In the genomic region with DNA sequence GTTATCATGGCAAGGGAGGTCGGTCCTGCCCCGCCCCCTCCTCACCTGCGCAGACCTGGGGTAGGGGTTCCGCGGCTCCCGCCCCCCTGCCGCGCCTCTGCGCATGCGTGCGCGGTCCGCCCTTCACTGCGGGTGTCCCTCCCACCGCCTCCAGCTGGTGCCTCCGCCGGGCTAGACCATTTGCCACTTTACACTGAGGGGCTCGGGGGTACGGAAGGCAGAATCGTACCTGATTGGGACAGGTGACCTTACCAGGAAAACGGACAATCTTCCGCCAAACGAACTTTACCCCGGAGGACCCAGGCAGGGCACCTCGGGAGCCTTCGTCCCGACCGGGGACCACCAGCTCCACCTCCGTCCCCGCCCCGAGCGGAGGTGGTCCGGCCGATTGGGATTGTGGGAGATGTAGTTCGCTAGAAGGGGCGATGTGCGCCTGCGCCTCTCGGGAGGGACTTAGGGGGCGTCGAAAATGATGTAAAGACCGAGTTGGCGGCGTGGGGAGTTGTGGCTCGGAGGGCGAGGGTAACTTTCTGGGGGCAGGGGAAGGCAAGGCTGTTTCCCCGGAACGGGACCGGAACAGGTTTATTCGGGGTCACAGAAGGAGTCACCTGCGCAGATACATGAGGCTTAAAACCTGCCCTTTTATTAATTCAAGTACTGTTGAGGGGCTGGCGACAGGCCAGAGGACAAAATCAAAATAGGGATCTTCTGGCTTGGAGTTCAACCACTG, we compare ENCODE assay signal across 1 cellular context.
TF ChIP-seq lines count a peak whose summit lies in the region.

A gene with protein sequence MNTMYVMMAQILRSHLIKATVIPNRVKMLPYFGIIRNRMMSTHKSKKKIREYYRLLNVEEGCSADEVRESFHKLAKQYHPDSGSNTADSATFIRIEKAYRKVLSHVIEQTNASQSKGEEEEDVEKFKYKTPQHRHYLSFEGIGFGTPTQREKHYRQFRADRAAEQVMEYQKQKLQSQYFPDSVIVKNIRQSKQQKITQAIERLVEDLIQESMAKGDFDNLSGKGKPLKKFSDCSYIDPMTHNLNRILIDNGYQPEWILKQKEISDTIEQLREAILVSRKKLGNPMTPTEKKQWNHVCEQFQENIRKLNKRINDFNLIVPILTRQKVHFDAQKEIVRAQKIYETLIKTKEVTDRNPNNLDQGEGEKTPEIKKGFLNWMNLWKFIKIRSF (minus strand): TSS at position 344 of the 730 bp plus-strand sequence. CDS start 2,323 bp downstream, outside the sequence.

TF ChIP-seq in HepG2, 621 proteins besides CTCF, POLR2A, EP300 and RAD21 (continued from another document and continues in another):
- TF ChIP-seq, protein P1, sequence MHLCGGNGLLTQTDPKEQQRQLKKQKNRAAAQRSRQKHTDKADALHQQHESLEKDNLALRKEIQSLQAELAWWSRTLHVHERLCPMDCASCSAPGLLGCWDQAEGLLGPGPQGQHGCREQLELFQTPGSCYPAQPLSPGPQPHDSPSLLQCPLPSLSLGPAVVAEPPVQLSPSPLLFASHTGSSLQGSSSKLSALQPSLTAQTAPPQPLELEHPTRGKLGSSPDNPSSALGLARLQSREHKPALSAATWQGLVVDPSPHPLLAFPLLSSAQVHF (CRISPR knock-in tag; IDR thresholded peaks at IDR 0.05) = no peak
- TF ChIP-seq GPN1 (CRISPR knock-in tag; IDR thresholded peaks at IDR 0.05; ENCODE audit: borderline replicate concordance) (no peak), ZFP41 (CRISPR knock-in tag; IDR thresholded peaks at IDR 0.05; ENCODE audit: borderline replicate concordance) (no peak), NFYC (CRISPR knock-in tag; IDR thresholded peaks at IDR 0.05) (no peak), KAT7 (CRISPR knock-in tag; IDR thresholded peaks at IDR 0.05; ENCODE audit: borderline replicate concordance) (no peak), RFXAP (CRISPR knock-in tag; IDR thresholded peaks at IDR 0.05; ENCODE audit: borderline replicate concordance) (no peak), SRSF1 (optimal IDR thresholded peaks at IDR 0.05; ENCODE audit: low read depth, low read length) (no peak), ZNF230 (CRISPR knock-in tag; IDR thresholded peaks at IDR 0.05) (no peak), SIX1 (CRISPR knock-in tag; IDR thresholded peaks at IDR 0.05; ENCODE audit: borderline replicate concordance) (no peak), ZNF432 (CRISPR knock-in tag; IDR thresholded peaks at IDR 0.05; ENCODE audit: borderline replicate concordance) (no peak), ZNF768 (CRISPR knock-in tag; IDR thresholded peaks at IDR 0.05) (no peak), FLYWCH1 (CRISPR knock-in tag; IDR thresholded peaks at IDR 0.05) (no peak), KDM2A (CRISPR knock-in tag; IDR thresholded peaks at IDR 0.05; ENCODE audit: borderline replicate concordance, low read depth) (peak; percentile 57; the same call in 1 of the 2 replicates), BRCA1 (CRISPR knock-in tag; IDR thresholded peaks at IDR 0.05) (no peak), ZMYM4 (CRISPR knock-in tag; IDR thresholded peaks at IDR 0.05) (peak; percentile 45; the same call in 1 of the 2 replicates), HDAC6 (IDR thresholded peaks at IDR 0.05; ENCODE audit: low read depth, low read length) (no peak), ZNF720 (CRISPR knock-in tag; IDR thresholded peaks at IDR 0.05) (no peak), DPF2 (CRISPR knock-in tag; IDR thresholded peaks at IDR 0.05; ENCODE audit: borderline replicate concordance, low read depth) (no peak), SMAD9 (CRISPR knock-in tag; IDR thresholded peaks at IDR 0.05) (0 out of 2 replicates have a peak, but pooled peaks have one; percentile 68), CBX1 (IDR thresholded peaks at IDR 0.05; ENCODE audit: low read depth) (no peak), GZF1 (CRISPR knock-in tag; IDR thresholded peaks at IDR 0.05) (no peak), ZFP36L1 (CRISPR knock-in tag; IDR thresholded peaks at IDR 0.05) (no peak), RXRB (CRISPR knock-in tag; IDR thresholded peaks at IDR 0.05; ENCODE audit: borderline replicate concordance) (peak; percentile 9; the same call in 1 of the 2 replicates), NONO (IDR thresholded peaks at IDR 0.05) (no peak), NONO (CRISPR knock-in tag; conservative IDR thresholded peaks at IDR 0.05) (peak; percentile 78)
- TF ChIP-seq, protein P2, sequence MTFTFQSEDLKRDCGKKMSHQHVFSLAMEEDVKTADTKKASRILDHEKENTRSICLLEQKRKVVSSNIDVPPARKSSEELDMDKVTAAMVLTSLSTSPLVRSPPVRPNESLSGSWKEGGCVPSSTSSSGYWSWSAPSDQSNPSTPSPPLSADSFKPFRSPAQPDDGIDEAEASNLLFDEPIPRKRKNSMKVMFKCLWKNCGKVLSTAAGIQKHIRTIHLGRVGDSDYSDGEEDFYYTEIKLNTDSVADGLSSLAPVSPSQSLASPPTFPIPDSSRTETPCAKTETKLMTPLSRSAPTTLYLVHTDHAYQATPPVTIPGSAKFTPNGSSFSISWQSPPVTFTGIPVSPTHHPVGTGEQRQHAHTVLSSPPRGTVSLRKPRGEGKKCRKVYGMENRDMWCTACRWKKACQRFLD (CRISPR knock-in tag; IDR thresholded peaks at IDR 0.05; ENCODE audit: borderline replicate concordance) = no peak
- TF ChIP-seq, protein P3, sequence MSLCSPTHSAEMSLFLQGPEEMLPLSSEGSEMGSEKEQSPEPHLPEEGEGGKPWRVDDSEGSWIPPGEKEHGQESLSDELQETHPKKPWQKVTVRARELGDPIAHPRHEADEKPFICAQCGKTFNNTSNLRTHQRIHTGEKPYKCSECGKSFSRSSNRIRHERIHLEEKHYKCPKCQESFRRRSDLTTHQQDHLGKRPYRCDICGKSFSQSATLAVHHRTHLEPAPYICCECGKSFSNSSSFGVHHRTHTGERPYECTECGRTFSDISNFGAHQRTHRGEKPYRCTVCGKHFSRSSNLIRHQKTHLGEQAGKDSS (CRISPR knock-in tag; IDR thresholded peaks at IDR 0.05; ENCODE audit: borderline replicate concordance, low read depth) = no peak
- TF ChIP-seq, protein P4, sequence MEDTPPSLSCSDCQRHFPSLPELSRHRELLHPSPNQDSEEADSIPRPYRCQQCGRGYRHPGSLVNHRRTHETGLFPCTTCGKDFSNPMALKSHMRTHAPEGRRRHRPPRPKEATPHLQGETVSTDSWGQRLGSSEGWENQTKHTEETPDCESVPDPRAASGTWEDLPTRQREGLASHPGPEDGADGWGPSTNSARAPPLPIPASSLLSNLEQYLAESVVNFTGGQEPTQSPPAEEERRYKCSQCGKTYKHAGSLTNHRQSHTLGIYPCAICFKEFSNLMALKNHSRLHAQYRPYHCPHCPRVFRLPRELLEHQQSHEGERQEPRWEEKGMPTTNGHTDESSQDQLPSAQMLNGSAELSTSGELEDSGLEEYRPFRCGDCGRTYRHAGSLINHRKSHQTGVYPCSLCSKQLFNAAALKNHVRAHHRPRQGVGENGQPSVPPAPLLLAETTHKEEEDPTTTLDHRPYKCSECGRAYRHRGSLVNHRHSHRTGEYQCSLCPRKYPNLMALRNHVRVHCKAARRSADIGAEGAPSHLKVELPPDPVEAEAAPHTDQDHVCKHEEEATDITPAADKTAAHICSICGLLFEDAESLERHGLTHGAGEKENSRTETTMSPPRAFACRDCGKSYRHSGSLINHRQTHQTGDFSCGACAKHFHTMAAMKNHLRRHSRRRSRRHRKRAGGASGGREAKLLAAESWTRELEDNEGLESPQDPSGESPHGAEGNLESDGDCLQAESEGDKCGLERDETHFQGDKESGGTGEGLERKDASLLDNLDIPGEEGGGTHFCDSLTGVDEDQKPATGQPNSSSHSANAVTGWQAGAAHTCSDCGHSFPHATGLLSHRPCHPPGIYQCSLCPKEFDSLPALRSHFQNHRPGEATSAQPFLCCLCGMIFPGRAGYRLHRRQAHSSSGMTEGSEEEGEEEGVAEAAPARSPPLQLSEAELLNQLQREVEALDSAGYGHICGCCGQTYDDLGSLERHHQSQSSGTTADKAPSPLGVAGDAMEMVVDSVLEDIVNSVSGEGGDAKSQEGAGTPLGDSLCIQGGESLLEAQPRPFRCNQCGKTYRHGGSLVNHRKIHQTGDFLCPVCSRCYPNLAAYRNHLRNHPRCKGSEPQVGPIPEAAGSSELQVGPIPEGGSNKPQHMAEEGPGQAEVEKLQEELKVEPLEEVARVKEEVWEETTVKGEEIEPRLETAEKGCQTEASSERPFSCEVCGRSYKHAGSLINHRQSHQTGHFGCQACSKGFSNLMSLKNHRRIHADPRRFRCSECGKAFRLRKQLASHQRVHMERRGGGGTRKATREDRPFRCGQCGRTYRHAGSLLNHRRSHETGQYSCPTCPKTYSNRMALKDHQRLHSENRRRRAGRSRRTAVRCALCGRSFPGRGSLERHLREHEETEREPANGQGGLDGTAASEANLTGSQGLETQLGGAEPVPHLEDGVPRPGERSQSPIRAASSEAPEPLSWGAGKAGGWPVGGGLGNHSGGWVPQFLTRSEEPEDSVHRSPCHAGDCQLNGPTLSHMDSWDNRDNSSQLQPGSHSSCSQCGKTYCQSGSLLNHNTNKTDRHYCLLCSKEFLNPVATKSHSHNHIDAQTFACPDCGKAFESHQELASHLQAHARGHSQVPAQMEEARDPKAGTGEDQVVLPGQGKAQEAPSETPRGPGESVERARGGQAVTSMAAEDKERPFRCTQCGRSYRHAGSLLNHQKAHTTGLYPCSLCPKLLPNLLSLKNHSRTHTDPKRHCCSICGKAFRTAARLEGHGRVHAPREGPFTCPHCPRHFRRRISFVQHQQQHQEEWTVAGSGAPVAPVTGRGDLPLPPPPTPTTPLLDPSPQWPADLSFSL (CRISPR knock-in tag; IDR thresholded peaks at IDR 0.05) = no peak
- TF ChIP-seq, protein P5, sequence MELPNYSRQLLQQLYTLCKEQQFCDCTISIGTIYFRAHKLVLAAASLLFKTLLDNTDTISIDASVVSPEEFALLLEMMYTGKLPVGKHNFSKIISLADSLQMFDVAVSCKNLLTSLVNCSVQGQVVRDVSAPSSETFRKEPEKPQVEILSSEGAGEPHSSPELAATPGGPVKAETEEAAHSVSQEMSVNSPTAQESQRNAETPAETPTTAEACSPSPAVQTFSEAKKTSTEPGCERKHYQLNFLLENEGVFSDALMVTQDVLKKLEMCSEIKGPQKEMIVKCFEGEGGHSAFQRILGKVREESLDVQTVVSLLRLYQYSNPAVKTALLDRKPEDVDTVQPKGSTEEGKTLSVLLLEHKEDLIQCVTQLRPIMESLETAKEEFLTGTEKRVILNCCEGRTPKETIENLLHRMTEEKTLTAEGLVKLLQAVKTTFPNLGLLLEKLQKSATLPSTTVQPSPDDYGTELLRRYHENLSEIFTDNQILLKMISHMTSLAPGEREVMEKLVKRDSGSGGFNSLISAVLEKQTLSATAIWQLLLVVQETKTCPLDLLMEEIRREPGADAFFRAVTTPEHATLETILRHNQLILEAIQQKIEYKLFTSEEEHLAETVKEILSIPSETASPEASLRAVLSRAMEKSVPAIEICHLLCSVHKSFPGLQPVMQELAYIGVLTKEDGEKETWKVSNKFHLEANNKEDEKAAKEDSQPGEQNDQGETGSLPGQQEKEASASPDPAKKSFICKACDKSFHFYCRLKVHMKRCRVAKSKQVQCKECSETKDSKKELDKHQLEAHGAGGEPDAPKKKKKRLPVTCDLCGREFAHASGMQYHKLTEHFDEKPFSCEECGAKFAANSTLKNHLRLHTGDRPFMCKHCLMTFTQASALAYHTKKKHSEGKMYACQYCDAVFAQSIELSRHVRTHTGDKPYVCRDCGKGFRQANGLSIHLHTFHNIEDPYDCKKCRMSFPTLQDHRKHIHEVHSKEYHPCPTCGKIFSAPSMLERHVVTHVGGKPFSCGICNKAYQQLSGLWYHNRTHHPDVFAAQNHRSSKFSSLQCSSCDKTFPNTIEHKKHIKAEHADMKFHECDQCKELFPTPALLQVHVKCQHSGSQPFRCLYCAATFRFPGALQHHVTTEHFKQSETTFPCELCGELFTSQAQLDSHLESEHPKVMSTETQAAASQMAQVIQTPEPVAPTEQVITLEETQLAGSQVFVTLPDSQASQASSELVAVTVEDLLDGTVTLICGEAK (IDR thresholded peaks at IDR 0.05) = no peak
- TF ChIP-seq, protein P5 (CRISPR knock-in tag; IDR thresholded peaks at IDR 0.05) = peak; percentile 56; the same call in 1 of the 2 replicates
- TF ChIP-seq, protein P6, sequence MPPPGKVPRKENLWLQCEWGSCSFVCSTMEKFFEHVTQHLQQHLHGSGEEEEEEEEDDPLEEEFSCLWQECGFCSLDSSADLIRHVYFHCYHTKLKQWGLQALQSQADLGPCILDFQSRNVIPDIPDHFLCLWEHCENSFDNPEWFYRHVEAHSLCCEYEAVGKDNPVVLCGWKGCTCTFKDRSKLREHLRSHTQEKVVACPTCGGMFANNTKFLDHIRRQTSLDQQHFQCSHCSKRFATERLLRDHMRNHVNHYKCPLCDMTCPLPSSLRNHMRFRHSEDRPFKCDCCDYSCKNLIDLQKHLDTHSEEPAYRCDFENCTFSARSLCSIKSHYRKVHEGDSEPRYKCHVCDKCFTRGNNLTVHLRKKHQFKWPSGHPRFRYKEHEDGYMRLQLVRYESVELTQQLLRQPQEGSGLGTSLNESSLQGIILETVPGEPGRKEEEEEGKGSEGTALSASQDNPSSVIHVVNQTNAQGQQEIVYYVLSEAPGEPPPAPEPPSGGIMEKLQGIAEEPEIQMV (CRISPR knock-in tag; IDR thresholded peaks at IDR 0.05; ENCODE audit: low read depth) = peak; percentile 28; the same call in 1 of the 2 replicates
